7 cellular contexts compared by ENCODE assay signal in genomic region chr20:58892126-58892931, GRCh38. TPM values are rescaled to one million over a fixed set of nuclear protein-coding genes. Genes with fewer than 3 reads are reported as not detected.
DNase-seq lines count a peak whose midpoint lies in the region; ATAC-seq, FAIRE-seq and TF ChIP-seq lines count a peak whose summit lies in the region.

No MANE protein-coding gene starts in this region.

- H3K9me2 ChIP-seq in Loucy (replicated peaks; ENCODE audit: low read depth, low read length) (no peaks in the 10 kb centered on the region), SU-DHL-6 (replicated peaks; ENCODE audit: insufficient read depth, low read length) (no peaks in the 10 kb centered on the region)

- H3K4me2 ChIP-seq in Loucy (ENCODE audit: low read depth, low read length, poor library complexity, severe bottlenecking) (peak overlapping the region; percentile 97), SU-DHL-6 (ENCODE audit: low read depth, low read length, poor library complexity, severe bottlenecking) (peak overlapping the region; percentile 99)

- TF ChIP-seq CTCF in Loucy (conservative IDR thresholded peaks at IDR 0.05; ENCODE audit: low read length) (peak; percentile 28; the same call in 1 of the 2 replicates), SU-DHL-6 (IDR thresholded peaks at IDR 0.05; ENCODE audit: insufficient read depth, low read length, poor library complexity, severe bottlenecking) (peak; percentile 41), heart right ventricle (IDR thresholded peaks at IDR 0.05) (no peak), uterus (IDR thresholded peaks at IDR 0.05) (peak in 2 of 4 experiments; percentile 15)

- H3K9ac ChIP-seq in Loucy (ENCODE audit: low read depth, low read length, poor library complexity, severe bottlenecking) (peak overlapping the region; percentile 95), SU-DHL-6 (ENCODE audit: low read length) (peak overlapping the region; percentile 95)

- H4K20me1 ChIP-seq in Loucy (ENCODE audit: insufficient read depth, low read length, poor library complexity, severe bottlenecking) (peaks cover 49% of the 10 kb centered on the region), SU-DHL-6 (ENCODE audit: low read depth, low read length) (peaks cover 18% of the 10 kb centered on the region)

- H3K4me1 ChIP-seq in Loucy (ENCODE audit: insufficient read depth, low read length, poor library complexity, severe bottlenecking) (peaks cover 52% of the 10 kb centered on the region), heart right ventricle (peaks cover 15 to 53% (median 50%) of the 10 kb centered on the region in 9 donors), uterus (peaks cover 12 to 25% of the 10 kb centered on the region in 2 donors)

- H3K27ac ChIP-seq in SU-DHL-6 (ENCODE audit: low read depth, low read length) (peak overlapping the region; percentile 89), heart right ventricle (peak overlapping the region; percentile 93 to 100 (median 99)), uterus (peak overlapping the region; percentile 98 to 100)

- H3K4me3 ChIP-seq in Loucy (ENCODE audit: low read length, poor library complexity, severe bottlenecking) = peak overlapping the region; percentile 98
- peak overlapping the region; percentile 87 for H3K4me3 ChIP-seq in SU-DHL-6 (ENCODE audit: insufficient read depth, low read length, poor library complexity, severe bottlenecking)
- H3K4me3 ChIP-seq in heart right ventricle = peak overlapping the region; percentile 56 to 92 (median 82)
- H3K4me3 ChIP-seq in uterus = peak overlapping the region; percentile 65 to 96

- peak; percentile 70 for FAIRE-seq in GM12892 (lab: Jason Lieb, UNC)

- intact Hi-C loops in heart right ventricle (cut with DNase I) = loop anchor here in 6 of 10 donors (2.0 to 10.0 kb wide), 4 partner anchors 14 to 140 kb away; partner anchors contain the start of genes ATP5F1E (in 5 of the 6), NELFCD (in 2 of the 6) and TUBB1 (in 1 of the 6)
- intact Hi-C loops in posterior vena cava (cut with DNase I) = loop anchor here in 1 of 2 donors (10.0 kb wide), 1 partner anchor 92 kb away; the partner anchor contains the start of gene NELFCD
- intact Hi-C loops in uterus (cut with DNase I; ENCODE audit: low total_unique reads) = loop anchor here (10.0 kb wide), 1 partner anchor 92 kb away; the partner anchor contains the start of gene NELFCD

- 0 out of 2 replicates have a peak overlapping the region, but pooled peaks have one; percentile 33 for H2AFZ ChIP-seq in Loucy (ENCODE audit: low read length)
- H2AFZ ChIP-seq in SU-DHL-6 (ENCODE audit: low read depth, low read length, severe bottlenecking) = no peak overlapping the region

- no peaks in the 10 kb centered on the region; the same call in 1 of the 2 replicates for H3F3A ChIP-seq in Loucy (ENCODE audit: low read depth)
- H3F3A ChIP-seq in SU-DHL-6 (ENCODE audit: insufficient read depth) = peaks cover 21% of the 10 kb centered on the region

- H3K27me3 ChIP-seq in Loucy (ENCODE audit: insufficient read depth, low read length, poor library complexity, severe bottlenecking) (no peaks in the 10 kb centered on the region), SU-DHL-6 (ENCODE audit: low read length) (no peaks in the 10 kb centered on the region), heart right ventricle (no peaks in the 10 kb centered on the region), uterus (no peaks in the 10 kb centered on the region)

- H3K9me3 ChIP-seq in Loucy (ENCODE audit: insufficient read depth, low read depth, low read length) (no peaks in the 10 kb centered on the region), SU-DHL-6 (ENCODE audit: insufficient read depth, low read length) (no peaks in the 10 kb centered on the region), heart right ventricle (no peaks in the 10 kb centered on the region), uterus (no peaks in the 10 kb centered on the region)

- DNase-seq in GM12892 (ENCODE audit: insufficient read length) (peak; percentile 70), heart right ventricle (peak; percentile 81 to 86), posterior vena cava (ENCODE audit: low spot score) (peak; percentile 91), uterus (peak; percentile 73 to 80)
- DNase-seq in activated naive CD8-positive, alpha-beta T cell treated with anti-CD3 and anti-CD28 coated beads, Interleukin-2, amount 50 U/mL, for 16 hours (ENCODE audit: low read depth, low spot score) = peak; percentile 59

- ATAC-seq in heart right ventricle = peak; percentile 16 to 74 (median 62)

- H3K36me3 ChIP-seq in Loucy (ENCODE audit: insufficient read depth, low read length) (peaks cover 17% of the 10 kb centered on the region; the same call in 1 of the 2 replicates), SU-DHL-6 (ENCODE audit: low read length) (peaks cover 20% of the 10 kb centered on the region; the same call in 1 of the 2 replicates), heart right ventricle (peaks cover 0 to 20% (median 0%) of the 10 kb centered on the region in 9 donors), uterus (no peaks in the 10 kb centered on the region)

- TF ChIP-seq POLR2A in GM12892 (IDR thresholded peaks at IDR 0.05; ENCODE audit: low read depth, low read length) = peak; percentile 54; the same call in 1 of the 2 replicates
- no peak for TF ChIP-seq POLR2A in uterus (IDR thresholded peaks at IDR 0.05)

- 0 to 1% methylated on average over 44 to 50 of the region's 50 CpGs for WGBS in heart right ventricle, 2 donors

- H3K79me2 ChIP-seq in Loucy (ENCODE audit: insufficient read depth, low read length) (peaks cover 74% of the 10 kb centered on the region), SU-DHL-6 (ENCODE audit: insufficient read depth, low read length) (peaks cover 58% of the 10 kb centered on the region)

RNA-seq across cellular contexts. Expression of gene GNAS, which starts 39.8 kb away (rescaled TPM):
- polyA plus RNA-seq in GM12892 (2012; ENCODE audit: missing spikeins) = 586 TPM
- total RNA-seq in heart right ventricle = 1,000 to 10,000 TPM; 1,348 to 2,208 (median 1,783) TPM
- 1,000 to 10,000 TPM; 1,614 to 5,181 TPM for polyA plus RNA-seq in heart right ventricle
- total RNA-seq in posterior vena cava = 100 to 1,000 TPM; 651 to 700 TPM
- 100 to 1,000 TPM; 281 to 822 (median 446) TPM for total RNA-seq in uterus

RNA-seq across cellular contexts. Expression of gene GNAS-AS1, which starts 41.6 kb away (rescaled TPM):
- 0.59 TPM for polyA plus RNA-seq in GM12892 (2012; ENCODE audit: missing spikeins)
- total RNA-seq in heart right ventricle (1 to 10 TPM in 1 of 10 donors, under 1 TPM in 9; 0.15 to 1.5 (median 0.41) TPM), posterior vena cava (not detected), uterus (1 to 10 TPM in 2 of 4 donors, under 1 TPM in 1, not detected in 1; 0.77 to 3.4 (median 1.2) TPM)
- polyA plus RNA-seq in heart right ventricle = 1 to 10 TPM in 1 of 2 donors, under 1 TPM in 1; 0.06 to 1.1 TPM

Comparison
In these comparisons a context has a peak if more than half of its experiments do, and no peak if none do; other contexts are left out.
1. Peak in every context shown above with its lines: DNase-seq, ATAC-seq, H3K4me3 ChIP-seq and H3K27ac ChIP-seq.
2. CTCF ChIP-seq: peak in Loucy (single experiment) and SU-DHL-6 (single experiment); none in heart right ventricle (0 of 9).